Comparison of ENCODE assay signal across 1 cellular context in the genomic region with DNA sequence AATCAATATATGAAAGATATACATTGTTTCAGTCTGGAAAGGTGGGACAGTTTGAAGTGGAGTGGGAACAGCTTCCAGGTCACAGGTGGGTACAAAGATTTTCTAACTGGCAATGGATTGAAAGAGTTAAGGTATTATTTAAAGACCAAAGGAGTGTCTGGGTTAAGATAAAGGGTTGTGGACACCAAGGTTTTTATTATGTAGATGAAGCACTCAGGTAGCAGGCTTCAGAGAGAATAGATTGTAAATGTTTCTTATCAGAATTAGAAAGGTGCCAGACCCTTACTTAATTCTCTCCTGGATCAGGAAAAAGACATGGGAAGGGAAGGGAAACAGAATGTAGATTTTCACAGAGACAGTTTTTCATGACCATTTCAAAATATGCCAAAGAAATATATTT.
TF ChIP-seq lines count a peak whose summit lies in the region.

No MANE protein-coding gene starts in this region.

TF ChIP-seq in H1, 55 proteins besides CTCF, POLR2A, EP300 and RAD21:
- TF ChIP-seq ASH2L (IDR thresholded peaks at IDR 0.05; ENCODE audit: low read length) (no peak), JUN (IDR thresholded peaks at IDR 0.05; ENCODE audit: low read depth, low read length) (no peak), TBP (IDR thresholded peaks at IDR 0.05; ENCODE audit: low read depth, low read length) (no peak), YY1 (IDR thresholded peaks at IDR 0.05; ENCODE audit: low read depth, low read length) (no peak), FOSL1 (IDR thresholded peaks at IDR 0.05; ENCODE audit: insufficient read depth, low read depth, low read length) (no peak), SP2 (IDR thresholded peaks at IDR 0.05; ENCODE audit: low read length) (no peak), TAF1 (IDR thresholded peaks at IDR 0.05; ENCODE audit: low read depth, low read length) (no peak), POU5F1 (IDR thresholded peaks at IDR 0.05; ENCODE audit: low read depth, low read length) (peak; percentile 73), TCF12 (IDR thresholded peaks at IDR 0.05; ENCODE audit: low read depth, low read length) (no peak), CBX8 (IDR thresholded peaks at IDR 0.05; ENCODE audit: borderline replicate concordance, low read depth, low read length) (no peak), CHD1 (IDR thresholded peaks at IDR 0.05; ENCODE audit: low read depth, low read length) (no peak), CTBP2 (IDR thresholded peaks at IDR 0.05; ENCODE audit: borderline replicate concordance, insufficient read depth, insufficient read length, low read length) (no peak), SIRT6 (IDR thresholded peaks at IDR 0.05; ENCODE audit: low read length) (no peak), KDM5A (IDR thresholded peaks at IDR 0.05; ENCODE audit: low read length) (no peak), BCL11A (IDR thresholded peaks at IDR 0.05; ENCODE audit: low read depth in 2 of 2, low read length in 2 of 2) (no peak), BACH1 (IDR thresholded peaks at IDR 0.05; ENCODE audit: low read length) (no peak), GABPA (IDR thresholded peaks at IDR 0.05; ENCODE audit: borderline replicate concordance, insufficient read depth, low read length) (no peak), CHD2 (IDR thresholded peaks at IDR 0.05; ENCODE audit: low read length) (no peak), SP1 (IDR thresholded peaks at IDR 0.05; ENCODE audit: low read depth, low read length) (0 out of 2 replicates have a peak, but pooled peaks have one; percentile 16), CEBPB (IDR thresholded peaks at IDR 0.05; ENCODE audit: low read depth, low read length) (no peak), NANOG (IDR thresholded peaks at IDR 0.05; ENCODE audit: insufficient read depth, low read depth, low read length, poor library complexity, severe bottlenecking) (peak; percentile 74), EGR1 (IDR thresholded peaks at IDR 0.05; ENCODE audit: borderline replicate concordance, low read depth, low read length) (no peak), RFX5 (IDR thresholded peaks at IDR 0.05; ENCODE audit: borderline replicate concordance, low read depth, low read length) (no peak), SAP30 (IDR thresholded peaks at IDR 0.05; ENCODE audit: insufficient read depth, insufficient replicate concordance, low read length) (no peak), HDAC6 (IDR thresholded peaks at IDR 0.05; ENCODE audit: low read depth, low read length) (no peak), KDM4A (IDR thresholded peaks at IDR 0.05; ENCODE audit: low read depth, low read length, severe bottlenecking) (no peak), HDAC2 (IDR thresholded peaks at IDR 0.05; ENCODE audit: borderline replicate concordance in 1 of 2, low read depth in 2 of 2, low read length in 2 of 2) (0 out of 4 replicates have a peak, but pooled peaks of 1 of the 2 experiments have one; percentile 23), SUZ12 (IDR thresholded peaks at IDR 0.05; ENCODE audit: low read length) (no peak), SIX5 (IDR thresholded peaks at IDR 0.05; ENCODE audit: low read depth, low read length) (no peak), TEAD4 (IDR thresholded peaks at IDR 0.05; ENCODE audit: low read depth, low read length) (no peak), ZNF274 (IDR thresholded peaks at IDR 0.05; ENCODE audit: borderline replicate concordance, extremely low read depth, low read length) (no peak), TAF7 (optimal IDR thresholded peaks at IDR 0.05; ENCODE audit: borderline replicate concordance, low read depth, low read length) (no peak)
- TF ChIP-seq, protein P1, sequence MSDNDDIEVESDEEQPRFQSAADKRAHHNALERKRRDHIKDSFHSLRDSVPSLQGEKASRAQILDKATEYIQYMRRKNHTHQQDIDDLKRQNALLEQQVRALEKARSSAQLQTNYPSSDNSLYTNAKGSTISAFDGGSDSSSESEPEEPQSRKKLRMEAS (IDR thresholded peaks at IDR 0.05) = no peak
- TF ChIP-seq, protein P2, sequence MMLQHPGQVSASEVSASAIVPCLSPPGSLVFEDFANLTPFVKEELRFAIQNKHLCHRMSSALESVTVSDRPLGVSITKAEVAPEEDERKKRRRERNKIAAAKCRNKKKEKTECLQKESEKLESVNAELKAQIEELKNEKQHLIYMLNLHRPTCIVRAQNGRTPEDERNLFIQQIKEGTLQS (IDR thresholded peaks at IDR 0.05; ENCODE audit: insufficient read depth, low read depth, low read length) = no peak
- TF ChIP-seq, protein P3, sequence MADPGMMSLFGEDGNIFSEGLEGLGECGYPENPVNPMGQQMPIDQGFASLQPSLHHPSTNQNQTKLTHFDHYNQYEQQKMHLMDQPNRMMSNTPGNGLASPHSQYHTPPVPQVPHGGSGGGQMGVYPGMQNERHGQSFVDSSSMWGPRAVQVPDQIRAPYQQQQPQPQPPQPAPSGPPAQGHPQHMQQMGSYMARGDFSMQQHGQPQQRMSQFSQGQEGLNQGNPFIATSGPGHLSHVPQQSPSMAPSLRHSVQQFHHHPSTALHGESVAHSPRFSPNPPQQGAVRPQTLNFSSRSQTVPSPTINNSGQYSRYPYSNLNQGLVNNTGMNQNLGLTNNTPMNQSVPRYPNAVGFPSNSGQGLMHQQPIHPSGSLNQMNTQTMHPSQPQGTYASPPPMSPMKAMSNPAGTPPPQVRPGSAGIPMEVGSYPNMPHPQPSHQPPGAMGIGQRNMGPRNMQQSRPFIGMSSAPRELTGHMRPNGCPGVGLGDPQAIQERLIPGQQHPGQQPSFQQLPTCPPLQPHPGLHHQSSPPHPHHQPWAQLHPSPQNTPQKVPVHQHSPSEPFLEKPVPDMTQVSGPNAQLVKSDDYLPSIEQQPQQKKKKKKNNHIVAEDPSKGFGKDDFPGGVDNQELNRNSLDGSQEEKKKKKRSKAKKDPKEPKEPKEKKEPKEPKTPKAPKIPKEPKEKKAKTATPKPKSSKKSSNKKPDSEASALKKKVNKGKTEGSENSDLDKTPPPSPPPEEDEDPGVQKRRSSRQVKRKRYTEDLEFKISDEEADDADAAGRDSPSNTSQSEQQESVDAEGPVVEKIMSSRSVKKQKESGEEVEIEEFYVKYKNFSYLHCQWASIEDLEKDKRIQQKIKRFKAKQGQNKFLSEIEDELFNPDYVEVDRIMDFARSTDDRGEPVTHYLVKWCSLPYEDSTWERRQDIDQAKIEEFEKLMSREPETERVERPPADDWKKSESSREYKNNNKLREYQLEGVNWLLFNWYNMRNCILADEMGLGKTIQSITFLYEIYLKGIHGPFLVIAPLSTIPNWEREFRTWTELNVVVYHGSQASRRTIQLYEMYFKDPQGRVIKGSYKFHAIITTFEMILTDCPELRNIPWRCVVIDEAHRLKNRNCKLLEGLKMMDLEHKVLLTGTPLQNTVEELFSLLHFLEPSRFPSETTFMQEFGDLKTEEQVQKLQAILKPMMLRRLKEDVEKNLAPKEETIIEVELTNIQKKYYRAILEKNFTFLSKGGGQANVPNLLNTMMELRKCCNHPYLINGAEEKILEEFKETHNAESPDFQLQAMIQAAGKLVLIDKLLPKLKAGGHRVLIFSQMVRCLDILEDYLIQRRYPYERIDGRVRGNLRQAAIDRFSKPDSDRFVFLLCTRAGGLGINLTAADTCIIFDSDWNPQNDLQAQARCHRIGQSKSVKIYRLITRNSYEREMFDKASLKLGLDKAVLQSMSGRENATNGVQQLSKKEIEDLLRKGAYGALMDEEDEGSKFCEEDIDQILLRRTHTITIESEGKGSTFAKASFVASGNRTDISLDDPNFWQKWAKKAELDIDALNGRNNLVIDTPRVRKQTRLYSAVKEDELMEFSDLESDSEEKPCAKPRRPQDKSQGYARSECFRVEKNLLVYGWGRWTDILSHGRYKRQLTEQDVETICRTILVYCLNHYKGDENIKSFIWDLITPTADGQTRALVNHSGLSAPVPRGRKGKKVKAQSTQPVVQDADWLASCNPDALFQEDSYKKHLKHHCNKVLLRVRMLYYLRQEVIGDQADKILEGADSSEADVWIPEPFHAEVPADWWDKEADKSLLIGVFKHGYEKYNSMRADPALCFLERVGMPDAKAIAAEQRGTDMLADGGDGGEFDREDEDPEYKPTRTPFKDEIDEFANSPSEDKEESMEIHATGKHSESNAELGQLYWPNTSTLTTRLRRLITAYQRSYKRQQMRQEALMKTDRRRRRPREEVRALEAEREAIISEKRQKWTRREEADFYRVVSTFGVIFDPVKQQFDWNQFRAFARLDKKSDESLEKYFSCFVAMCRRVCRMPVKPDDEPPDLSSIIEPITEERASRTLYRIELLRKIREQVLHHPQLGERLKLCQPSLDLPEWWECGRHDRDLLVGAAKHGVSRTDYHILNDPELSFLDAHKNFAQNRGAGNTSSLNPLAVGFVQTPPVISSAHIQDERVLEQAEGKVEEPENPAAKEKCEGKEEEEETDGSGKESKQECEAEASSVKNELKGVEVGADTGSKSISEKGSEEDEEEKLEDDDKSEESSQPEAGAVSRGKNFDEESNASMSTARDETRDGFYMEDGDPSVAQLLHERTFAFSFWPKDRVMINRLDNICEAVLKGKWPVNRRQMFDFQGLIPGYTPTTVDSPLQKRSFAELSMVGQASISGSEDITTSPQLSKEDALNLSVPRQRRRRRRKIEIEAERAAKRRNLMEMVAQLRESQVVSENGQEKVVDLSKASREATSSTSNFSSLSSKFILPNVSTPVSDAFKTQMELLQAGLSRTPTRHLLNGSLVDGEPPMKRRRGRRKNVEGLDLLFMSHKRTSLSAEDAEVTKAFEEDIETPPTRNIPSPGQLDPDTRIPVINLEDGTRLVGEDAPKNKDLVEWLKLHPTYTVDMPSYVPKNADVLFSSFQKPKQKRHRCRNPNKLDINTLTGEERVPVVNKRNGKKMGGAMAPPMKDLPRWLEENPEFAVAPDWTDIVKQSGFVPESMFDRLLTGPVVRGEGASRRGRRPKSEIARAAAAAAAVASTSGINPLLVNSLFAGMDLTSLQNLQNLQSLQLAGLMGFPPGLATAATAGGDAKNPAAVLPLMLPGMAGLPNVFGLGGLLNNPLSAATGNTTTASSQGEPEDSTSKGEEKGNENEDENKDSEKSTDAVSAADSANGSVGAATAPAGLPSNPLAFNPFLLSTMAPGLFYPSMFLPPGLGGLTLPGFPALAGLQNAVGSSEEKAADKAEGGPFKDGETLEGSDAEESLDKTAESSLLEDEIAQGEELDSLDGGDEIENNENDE (IDR thresholded peaks at IDR 0.05; ENCODE audit: insufficient replicate concordance, low read length) = peak; percentile 76
